ENCODE assay signal across 23 cellular contexts in the genomic region with DNA sequence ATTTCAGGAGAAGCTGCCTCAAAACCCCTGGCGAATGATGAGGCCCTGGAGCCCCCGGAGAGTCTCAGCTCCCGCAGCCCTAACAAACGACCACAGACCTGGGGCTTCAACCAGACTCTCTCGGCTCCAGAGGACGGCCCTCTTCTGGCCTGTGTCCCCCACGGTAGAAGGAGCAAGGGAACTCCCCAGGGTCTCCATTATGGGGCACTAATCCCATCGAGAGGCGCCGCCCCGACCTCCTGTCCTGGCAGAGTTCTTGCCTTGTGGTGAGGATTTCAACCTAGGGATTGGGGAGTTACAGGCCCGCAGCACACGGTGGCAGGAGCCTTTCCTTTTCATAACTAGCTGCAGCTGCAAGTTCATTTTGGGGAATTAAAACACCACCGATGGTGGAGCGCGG. TPM values are rescaled to one million over a fixed set of nuclear protein-coding genes. Genes with fewer than 3 reads are reported as not detected.
DNase-seq lines count a peak whose midpoint lies in the region; ATAC-seq and TF ChIP-seq lines count a peak whose summit lies in the region.
"Had no signal": no experiment of that assay in that cellular context is flagged by ENCODE, and none has a peak within 500 bp of the region (broad histone marks: within the 10 kb centered on the region; RNA-seq: fewer than 3 reads in every experiment).

No MANE protein-coding gene starts in this region.

- peak overlapping the region in 3 of 10 donors; percentile 31 to 48 (median 35) for H3K4me3 Mint-ChIP-seq in naive thymus-derived CD8-positive, alpha-beta T cell

- ATAC-seq in left ventricle myocardium superior (no peak), GM19463 (IDR thresholded peaks at IDR 0.05; ENCODE audit: unreplicated experiment) (no peak)
- no peak for ATAC-seq in naive thymus-derived CD8-positive, alpha-beta T cell
- ATAC-seq: stimulated activated naive CD8-positive, alpha-beta T cell treated with anti-CD3 and anti-CD28 coated beads, Interleukin-15, Interleukin-2, amounts not matched to agents 100 U/mL and 50 U/mL, for 24 hours had no signal

- no peaks in the 10 kb centered on the region for H3K9me3 Mint-ChIP-seq in naive thymus-derived CD8-positive, alpha-beta T cell
- H3K9me3 Mint-ChIP-seq: activated naive CD4-positive, alpha-beta T cell treated with anti-CD3 and anti-CD28 coated beads, Interleukin-2, amount 50 U/mL, for 24 hours; CD4-positive, CD25-positive, alpha-beta regulatory T cell had no signal

- no peak for TF ChIP-seq CTCF in VCaP (conservative IDR thresholded peaks at IDR 0.05)

- peaks cover 4 to 25% (median 23%) of the 10 kb centered on the region in 4 donors for H3K4me1 Mint-ChIP-seq in naive thymus-derived CD8-positive, alpha-beta T cell

- peak overlapping the region; percentile 97 for H3K27ac ChIP-seq in VCaP
- H3K27ac ChIP-seq: cardiac muscle cell had no signal

- DNase-seq in left ventricle myocardium superior = peak; percentile 30
- no peak for DNase-seq in cardiac septum (ENCODE audit: low spot score)
- DNase-seq in naive thymus-derived CD8-positive, alpha-beta T cell = no peak
- DNase-seq in Ammon's horn (ENCODE audit: low spot score) = no peak
- DNase-seq in effector CD4-positive, alpha-beta T cell = no peak
- DNase-seq: activated T-cell treated with anti-CD3 and anti-CD28 coated beads, Interleukin-2, amount 50 U/mL, for 48 hours; aorta; CD4-positive, CD25-positive, alpha-beta regulatory T cell; DMS 273 treated with DMSO at 0.1 percent for 48 hours; esophagus squamous epithelium; foreskin melanocyte; H7; left colon; mesenchymal stem cell; NCI-H1694; occipital lobe; SK-N-SH; stimulated activated naive CD8-positive, alpha-beta T cell treated with anti-CD3 and anti-CD28 coated beads, Interleukin-15, Interleukin-2, amounts not matched to agents 100 U/mL and 50 U/mL, for 24 hours; T-helper 2 cell had no signal

- no peaks in the 10 kb centered on the region for H3K27me3 Mint-ChIP-seq in naive thymus-derived CD8-positive, alpha-beta T cell
- H3K27me3 Mint-ChIP-seq: activated naive CD4-positive, alpha-beta T cell treated with anti-CD3 and anti-CD28 coated beads, Interleukin-2, amount 50 U/mL, for 24 hours; CD4-positive, CD25-positive, alpha-beta regulatory T cell had no signal

- POLR2A ChIA-PET in naive thymus-derived CD8-positive, alpha-beta T cell (lab: Charles Lee) = interaction anchor here (0.8 to 2.2 kb wide), 7 partner anchors 11 to 225 kb away, joined by 3 to 8 read pairs (median 4); a partner anchor contains a TSS

- H3K27ac Mint-ChIP-seq in naive thymus-derived CD8-positive, alpha-beta T cell = peak overlapping the region in 8 of 10 donors; percentile 13 to 98 (median 58)
- H3K27ac Mint-ChIP-seq: activated naive CD4-positive, alpha-beta T cell treated with anti-CD3 and anti-CD28 coated beads, Interleukin-2, amount 50 U/mL, for 24 hours had no signal

- intact Hi-C loops in left ventricle myocardium superior (cut with micrococcal nuclease) (no loop called here), cardiac septum (cut with DNase I) (loop anchor here (2.0 kb wide), 1 partner anchor 56 kb away; no protein-coding TSS in a partner anchor)

- H3K36me3 Mint-ChIP-seq in naive thymus-derived CD8-positive, alpha-beta T cell = peaks cover 0 to 8% (median 0%) of the 10 kb centered on the region in 3 donors
- H3K36me3 Mint-ChIP-seq: activated naive CD4-positive, alpha-beta T cell treated with anti-CD3 and anti-CD28 coated beads, Interleukin-2, amount 50 U/mL, for 24 hours had no signal

RNA-seq across cellular contexts. Expression of a gene that starts 6.2 kb away (rescaled TPM):
- total RNA-seq in left ventricle myocardium superior (38.4 TPM), cardiac septum (40.5 TPM)
- total RNA-seq in naive thymus-derived CD8-positive, alpha-beta T cell = 10 to 100 TPM; 39.4 to 49.3 TPM
- 10 to 100 TPM; 70.1 to 76.6 (median 74.9) TPM for polyA plus RNA-seq in naive thymus-derived CD8-positive, alpha-beta T cell

RNA-seq across cellular contexts. Expression of a gene that starts 39.8 kb away (rescaled TPM):
- total RNA-seq in left ventricle myocardium superior = 35.3 TPM
- total RNA-seq in cardiac septum = 39.9 TPM
- total RNA-seq in naive thymus-derived CD8-positive, alpha-beta T cell = 100 to 1,000 TPM in 1 of 2 experiments, 10 to 100 TPM in 1; 98.3 to 105 TPM
- polyA plus RNA-seq in naive thymus-derived CD8-positive, alpha-beta T cell = under 1 TPM; 0.30 to 0.80 (median 0.53) TPM
